20 cellular contexts compared by ENCODE assay signal in the genomic region with DNA sequence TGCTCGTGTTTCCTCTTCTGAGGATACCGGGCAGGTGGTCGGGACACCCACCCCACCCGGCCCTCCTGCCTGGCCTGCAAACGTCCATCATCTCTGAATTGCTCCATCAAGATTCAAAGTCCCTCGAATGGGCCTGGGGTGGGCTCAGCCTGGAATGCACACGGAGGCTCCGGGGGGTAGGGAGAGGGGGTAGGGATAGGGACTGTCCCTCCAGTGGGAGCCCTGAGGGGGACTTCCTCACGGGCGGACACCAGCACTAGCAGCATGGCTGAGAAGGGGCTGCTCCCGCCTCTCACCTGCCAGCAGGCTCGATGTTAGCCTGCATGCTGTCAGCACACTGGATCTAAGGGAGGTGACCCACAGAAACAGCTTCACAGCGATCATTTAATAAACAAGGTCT. TPM values are rescaled to one million over a fixed set of nuclear protein-coding genes. Genes with fewer than 3 reads are reported as not detected.
DNase-seq lines count a peak whose midpoint lies in the region; ATAC-seq, FAIRE-seq and TF ChIP-seq lines count a peak whose summit lies in the region.
"Had no signal": no experiment of that assay in that cellular context is flagged by ENCODE, and none has a peak within 500 bp of the region (broad histone marks: within the 10 kb centered on the region; RNA-seq: fewer than 3 reads in every experiment).

No MANE protein-coding gene starts in this region.

- no peak for TF ChIP-seq CTCF in RWPE2 (IDR thresholded peaks at IDR 0.05; ENCODE audit: poor library complexity, severe bottlenecking)

- H3K9me3 ChIP-seq in RWPE2 (ENCODE audit: severe bottlenecking) (no peaks in the 10 kb centered on the region), endocrine pancreas (ENCODE audit: control insufficient read depth, low read length) (no peaks in the 10 kb centered on the region)

- no peaks in the 10 kb centered on the region for H3K4me1 ChIP-seq in RWPE2 (ENCODE audit: insufficient read depth, poor library complexity, severe bottlenecking)
- no peaks in the 10 kb centered on the region for H3K4me1 ChIP-seq in endocrine pancreas (ENCODE audit: control insufficient read depth, insufficient read depth, low read length)

- H3K27me3 ChIP-seq in RWPE2 (ENCODE audit: insufficient read depth, poor library complexity, severe bottlenecking): peaks cover 29% of the 10 kb centered on the region
- H3K27me3 ChIP-seq in endocrine pancreas (ENCODE audit: control insufficient read depth, insufficient read depth, low read length): no peaks in the 10 kb centered on the region

- H3K9ac ChIP-seq in endocrine pancreas (ENCODE audit: control insufficient read depth, insufficient read depth, low read length): peak overlapping the region; percentile 23

- no peak for FAIRE-seq in GM12892 (lab: Jason Lieb, UNC)
- FAIRE-seq: HepG2 had no signal

- DNase-seq in GM12892 (ENCODE audit: insufficient read length): peak; percentile 6
- peak; percentile 48 for DNase-seq in RWPE2 (ENCODE audit: low spot score)
- DNase-seq in retina: peak; percentile 25
- no peak for DNase-seq in NCI-H524 (lab: John Stamatoyannopoulos, UW)
- DNase-seq in activated effector memory CD4-positive, alpha-beta T cell treated with anti-CD3 and anti-CD28 coated beads, Interleukin-2, amount 50 U/mL, for 16 hours: no peak
- DNase-seq: C1 segment of cervical spinal cord; CD4-positive, alpha-beta memory T cell; Kasumi-1; MV-4-11; NCI-H1105; NCI-H1436 treated with DMSO at 0.1 percent for 48 hours; NCI-H1930; NCI-H2107; NCI-H524 treated with DMSO at 0.1 percent for 48 hours; NCI-H82; NK-92 treated with Interleukin-12 subunit alpha and Interleukin-12 subunit beta, amount 100 ng/mL, for 24 hours; PC-3 had no signal

- no peak for TF ChIP-seq POLR2A in GM12892 (IDR thresholded peaks at IDR 0.05; ENCODE audit: low read depth, low read length)

- H3K4me3 ChIP-seq in RWPE2 (ENCODE audit: severe bottlenecking) (no peak overlapping the region), endocrine pancreas (ENCODE audit: control insufficient read depth, insufficient read depth, low read length) (no peak overlapping the region)

- H3K36me3 ChIP-seq in RWPE2 (ENCODE audit: low read depth) (no peaks in the 10 kb centered on the region), endocrine pancreas (ENCODE audit: control insufficient read depth, insufficient read depth, low read length) (no peaks in the 10 kb centered on the region)

- ATAC-seq in RWPE2 (ENCODE audit: low read depth): no peak
- no peak for ATAC-seq in GM21360 (IDR thresholded peaks at IDR 0.05; ENCODE audit: unreplicated experiment)
- ATAC-seq: HepG2, PC-3 had no signal

- no peak overlapping the region for H3K27ac ChIP-seq in RWPE2 (ENCODE audit: poor library complexity, severe bottlenecking)

RNA-seq across cellular contexts. Expression of a gene that starts 6.5 kb away (rescaled TPM):
- polyA plus RNA-seq in GM12892 (2012; ENCODE audit: missing spikeins): not detected
- polyA plus RNA-seq: CD4-positive, alpha-beta memory T cell; HepG2 had no signal

RNA-seq across cellular contexts. Expression of a gene that starts 18.5 kb away (rescaled TPM):
- polyA plus RNA-seq in GM12892 (2012; ENCODE audit: missing spikeins): not detected
- polyA plus RNA-seq: CD4-positive, alpha-beta memory T cell; HepG2 had no signal

Comparison
In these comparisons a context has a peak if more than half of its experiments do, and no peak if none do; other contexts are left out.
1. DNase-seq: peak in GM12892 (single experiment), RWPE2 (single experiment) and retina (single experiment); none in NCI-H524 (0 of 2) and activated effector memory CD4-positive, alpha-beta T cell treated with anti-CD3 and anti-CD28 coated beads, Interleukin-2, amount 50 U/mL, for 16 hours (single experiment).